ENCODE assay signal across 9 cellular contexts in the genomic region with DNA sequence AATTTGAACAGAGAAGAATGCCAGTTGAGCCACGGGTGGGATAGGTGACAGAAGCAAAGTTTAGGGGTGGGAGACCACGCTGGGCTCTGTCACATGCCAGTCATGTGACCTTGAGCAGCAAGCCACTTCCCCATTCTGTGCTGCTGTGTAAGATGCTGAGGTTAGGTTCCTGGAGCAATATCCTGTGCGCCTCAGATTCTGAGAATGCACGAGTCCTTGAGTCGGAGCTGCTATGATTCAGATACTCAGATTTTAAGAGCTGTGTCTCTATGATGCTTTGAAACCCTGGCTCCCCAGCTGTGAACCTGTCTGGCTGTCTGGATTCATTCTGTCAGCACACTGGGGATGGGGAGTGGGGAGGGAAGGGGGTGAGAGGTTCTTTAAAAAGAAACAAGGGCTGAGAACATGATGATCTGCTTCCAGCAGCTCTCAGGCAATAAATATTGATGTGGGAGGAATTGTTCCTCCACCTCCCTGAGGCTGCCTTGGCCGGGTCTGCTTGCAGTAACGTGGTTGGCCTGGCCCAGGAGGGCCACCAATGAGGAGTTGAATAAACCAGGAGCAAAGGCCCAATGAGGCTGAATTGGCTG. TPM values are rescaled to one million over a fixed set of nuclear protein-coding genes. Genes with fewer than 3 reads are reported as not detected.
DNase-seq lines count a peak whose midpoint lies in the region; TF ChIP-seq lines count a peak whose summit lies in the region.
"Had no signal": no experiment of that assay in that cellular context is flagged by ENCODE, and none has a peak within 500 bp of the region (broad histone marks: within the 10 kb centered on the region; RNA-seq: fewer than 3 reads in every experiment).

No MANE protein-coding gene starts in this region.

- H3K4me3 ChIP-seq in kidney epithelial cell (ENCODE audit: low read depth, low read length) = no peak overlapping the region

- peaks cover 20% of the 10 kb centered on the region for H3K27me3 Mint-ChIP-seq in activated naive CD4-positive, alpha-beta T cell treated with anti-CD3 and anti-CD28 coated beads, Interleukin-2, amount 10 ng/mL, durations not matched to agents 7 days and 5 days

- H3K36me3 Mint-ChIP-seq in activated naive CD4-positive, alpha-beta T cell treated with anti-CD3 and anti-CD28 coated beads, Interleukin-2, amount 10 ng/mL, durations not matched to agents 7 days and 5 days = no peaks in the 10 kb centered on the region

- H3K27ac ChIP-seq in temporal lobe (ENCODE audit: low read depth, low read length) = peak overlapping the region; percentile 76

- no peaks in the 10 kb centered on the region for H3K36me3 ChIP-seq in kidney epithelial cell (ENCODE audit: control insufficient read depth, insufficient read depth, low read length)

- peak; percentile 65 for DNase-seq in activated naive CD4-positive, alpha-beta T cell treated with anti-CD3 and anti-CD28 coated beads, Interleukin-2, amount 10 ng/mL, durations not matched to agents 7 days and 5 days
- DNase-seq in activated naive CD4-positive, alpha-beta T cell treated with Interleukin-2 at 50 U/mL for 16 hours = no peak
- DNase-seq in activated T-helper 1 cell treated with Interleukin-2 at 50 U/mL for 16 hours (ENCODE audit: low read depth) (peak; percentile 2), kidney epithelial cell (ENCODE audit: low read depth) (peak; percentile 9), D341Med (ENCODE audit: low spot score) (no peak), H4 (ENCODE audit: low spot score) (no peak)
- DNase-seq in stimulated activated CD4-positive, alpha-beta T cell treated with anti-CD3 and anti-CD28 coated beads, Interleukin-4, amount 100 ng/mL, for 4 hours = no peak

- no peaks in the 10 kb centered on the region for H3K9me3 Mint-ChIP-seq in activated naive CD4-positive, alpha-beta T cell treated with anti-CD3 and anti-CD28 coated beads, Interleukin-2, amount 10 ng/mL, durations not matched to agents 7 days and 5 days

- peak overlapping the region; percentile 90 for H3K27ac Mint-ChIP-seq in activated naive CD4-positive, alpha-beta T cell treated with anti-CD3 and anti-CD28 coated beads, Interleukin-2, amount 10 ng/mL, durations not matched to agents 7 days and 5 days

- H3K27me3 ChIP-seq in kidney epithelial cell (ENCODE audit: control insufficient read depth, insufficient read depth, low read length) = peaks cover 11% of the 10 kb centered on the region

- H3K4me3 Mint-ChIP-seq in activated naive CD4-positive, alpha-beta T cell treated with anti-CD3 and anti-CD28 coated beads, Interleukin-2, amount 10 ng/mL, durations not matched to agents 7 days and 5 days = peak overlapping the region; percentile 16

- no peak for TF ChIP-seq CTCF in kidney epithelial cell (IDR thresholded peaks at IDR 0.05; ENCODE audit: insufficient read depth, low read length, poor library complexity, severe bottlenecking)

- peaks cover 29% of the 10 kb centered on the region for H3K4me1 Mint-ChIP-seq in activated naive CD4-positive, alpha-beta T cell treated with anti-CD3 and anti-CD28 coated beads, Interleukin-2, amount 10 ng/mL, durations not matched to agents 7 days and 5 days

- CTCF ChIA-PET in activated naive CD4-positive, alpha-beta T cell treated with anti-CD3 and anti-CD28 coated beads, Interleukin-2, amount 10 ng/mL, durations not matched to agents 7 days and 5 days (lab: Charles Lee) = interaction anchor here (0.6 to 1.5 kb wide), 4 partner anchors 30 to 76 kb away, joined by 3 to 8 read pairs (median 3); no protein-coding TSS in a partner anchor

RNA-seq across cellular contexts. Expression of a gene that starts 24.0 kb away (rescaled TPM):
- 0.21 and 1.7 TPM in 2 replicates for total RNA-seq in kidney epithelial cell
- total RNA-seq in temporal lobe = 10.3 TPM
- 3.0 TPM in 1 of 2 replicates, not detected in the other for total RNA-seq in H4 (2014; rRNA removed; shearing (Covaris generic))
- total RNA-seq: mononuclear cell had no signal

Comparison
In these comparisons a context has a peak if more than half of its experiments do, and no peak if none do; other contexts are left out.
1. DNase-seq: peak in activated naive CD4-positive, alpha-beta T cell treated with anti-CD3 and anti-CD28 coated beads, Interleukin-2, amount 10 ng/mL, durations not matched to agents 7 days and 5 days (single experiment), activated T-helper 1 cell treated with Interleukin-2 at 50 U/mL for 16 hours (single experiment) and kidney epithelial cell (single experiment); none in activated naive CD4-positive, alpha-beta T cell treated with Interleukin-2 at 50 U/mL for 16 hours (single experiment), D341Med (single experiment), H4 (single experiment) and stimulated activated CD4-positive, alpha-beta T cell treated with anti-CD3 and anti-CD28 coated beads, Interleukin-4, amount 100 ng/mL, for 4 hours (0 of 2).